In genomic region chr2:200778038-200778437, GRCh38 we compare ENCODE assay signal across 23 cellular contexts. TPM values are rescaled to one million over a fixed set of nuclear protein-coding genes. Genes with fewer than 3 reads are reported as not detected.
DNase-seq lines count a peak whose midpoint lies in the region; ATAC-seq and TF ChIP-seq lines count a peak whose summit lies in the region.
"Had no signal": no experiment of that assay in that cellular context is flagged by ENCODE, and none has a peak within 500 bp of the region (broad histone marks: within the 10 kb centered on the region; RNA-seq: fewer than 3 reads in every experiment).

No MANE protein-coding gene starts in this region.

- no peaks in the 10 kb centered on the region for H3K36me3 ChIP-seq in PC-3 (ENCODE audit: low read depth, low read length)
- H3K36me3 ChIP-seq: sigmoid colon, stomach, tibial artery had no signal

- POLR2A ChIA-PET in PC-3 (lab: Charles Lee; ENCODE audit: unreplicated experiment), result no interaction called here

- peak overlapping the region; percentile 58 for H3K4me2 ChIP-seq in PC-3 (ENCODE audit: low read length)

- H3K27ac ChIP-seq in PC-3 (ENCODE audit: low read length), result peak overlapping the region; percentile 51
- H3K27ac ChIP-seq: sigmoid colon, stomach, VCaP had no signal

- H3K79me2 ChIP-seq in PC-3 (ENCODE audit: low read length), result no peaks in the 10 kb centered on the region

- intact Hi-C loops in PC-3 (cut with micrococcal nuclease), result loop anchor here (1.0 kb wide), 1 partner anchor 8 kb away; no protein-coding TSS in a partner anchor

- DNase-seq in AG20443 (ENCODE audit: low spot score) (peak; percentile 47), PC-3 (peak; percentile 52), dermis blood vessel endothelial cell (peak; percentile 69), omental fat pad (ENCODE audit: low spot score) (no peak), HCEC 1CT (no peak), SIG-M5 treated with dmso at 0.1 percent for 504 hours (lab: John Stamatoyannopoulos, UW; ENCODE audit: unreplicated experiment) (no peak)
- DNase-seq: activated CD4-positive, alpha-beta T cell treated with anti-CD3 and anti-CD28 coated beads, Interleukin-2, amount 10 ng/mL, durations not matched to agents 7 days and 5 days; anterior cingulate cortex; CD8-positive, alpha-beta memory T cell; effector CD8-positive, alpha-beta T cell; H7; mammary epithelial cell; NCI-H1048; NCI-H187 treated with DMSO at 0.1 percent for 48 hours; NCI-H69; posterior cingulate gyrus; RPMI8226; sigmoid colon; stomach; tibial artery had no signal

- H2AFZ ChIP-seq in PC-3 (ENCODE audit: low read length), result no peak overlapping the region

- ATAC-seq in PC-3, result peak; percentile 44
- ATAC-seq in omental fat pad (ENCODE audit: low FRiP score), result peak; percentile 43
- ATAC-seq in GM21367 (IDR thresholded peaks at IDR 0.05; ENCODE audit: unreplicated experiment), result no peak
- ATAC-seq: activated T-helper 17 cell treated with anti-CD3 and anti-CD28 coated beads, Interleukin-2, amount 50 U/mL, for 72 hours had no signal

- BruUV-seq in PC-3 (replicated peaks; lab: Mats Ljungman, UMichigan), result no TSS peak

- TF ChIP-seq CTCF in PC-3 (conservative IDR thresholded peaks at IDR 0.05; ENCODE audit: low read depth, low read length) (no peak), omental fat pad (IDR thresholded peaks at IDR 0.05) (no peak)

- no peaks in the 10 kb centered on the region for H3K27me3 ChIP-seq in PC-3 (ENCODE audit: low read length)
- H3K27me3 ChIP-seq: sigmoid colon, stomach, tibial artery had no signal

- no peaks in the 10 kb centered on the region for H3F3A ChIP-seq in PC-3 (ENCODE audit: low read length, unreplicated experiment)

- H4K20me1 ChIP-seq in PC-3 (ENCODE audit: low read length), result no peaks in the 10 kb centered on the region

- H3K4me1 ChIP-seq in PC-3 (ENCODE audit: insufficient read depth, low read length), result peaks cover 38% of the 10 kb centered on the region
- H3K4me1 ChIP-seq: sigmoid colon, stomach had no signal

- H3K9me3 ChIP-seq in PC-3 (ENCODE audit: low read length), result no peaks in the 10 kb centered on the region
- H3K9me3 ChIP-seq: sigmoid colon, tibial artery had no signal

- CTCF ChIA-PET in PC-3 (lab: Charles Lee), result no interaction called here

- no peak overlapping the region; the same call in 1 of the 2 replicates for H3K4me3 ChIP-seq in PC-3 (ENCODE audit: low read length)
- H3K4me3 ChIP-seq: sigmoid colon, stomach, tibial artery had no signal

- H3K9me2 ChIP-seq in PC-3 (replicated peaks; ENCODE audit: low read length), result no peaks in the 10 kb centered on the region

- H3K9ac ChIP-seq in PC-3 (ENCODE audit: low read length), result peak overlapping the region; percentile 8; the same call in 1 of the 2 replicates

RNA-seq across cellular contexts. Expression of gene BZW1, which starts 33.7 kb away (rescaled TPM):
- total RNA-seq in PC-3 (2014; rRNA removed), result 389 and 626 TPM in 2 replicates
- 510 and 784 TPM in 2 replicates for total RNA-seq in dermis blood vessel endothelial cell
- 100 to 1,000 TPM; 248 to 368 (median 315) TPM for total RNA-seq in omental fat pad

Comparison
In these comparisons a context has a peak if more than half of its experiments do, and no peak if none do; other contexts are left out.
1. DNase-seq: peak in AG20443 (single experiment), PC-3 (single experiment) and dermis blood vessel endothelial cell (single experiment); none in omental fat pad (single experiment), HCEC 1CT (single experiment) and SIG-M5 treated with dmso at 0.1 percent for 504 hours (single experiment).